ENCODE assay signal across 8 cellular contexts in genomic region chr2:152336854-152337510, GRCh38. TPM values are rescaled to one million over a fixed set of nuclear protein-coding genes. Genes with fewer than 3 reads are reported as not detected.
DNase-seq lines count a peak whose midpoint lies in the region; ATAC-seq and TF ChIP-seq lines count a peak whose summit lies in the region.

No MANE protein-coding gene starts in this region.

- H3K9me3 Mint-ChIP-seq in endothelial cell (ENCODE audit: unreplicated experiment) (no peaks in the 10 kb centered on the region), naive B cell (no peaks in the 10 kb centered on the region)

- peaks cover 21% of the 10 kb centered on the region for H3K4me1 Mint-ChIP-seq in endothelial cell (ENCODE audit: unreplicated experiment)
- peaks cover 13 to 20% (median 16%) of the 10 kb centered on the region in 3 donors for H3K4me1 Mint-ChIP-seq in naive B cell

- peak in 2 of 3 experiments; percentile 5 to 33 for DNase-seq in NCI-H1417 (lab: John Stamatoyannopoulos, UW)
- no peak for DNase-seq in NCI-H1417 treated with DMSO at 0.1 percent for 48 hours (lab: John Stamatoyannopoulos, UW)
- DNase-seq in RPMI7951 (ENCODE audit: low read depth) = peak; percentile 57
- DNase-seq in endothelial cell (ENCODE audit: low spot score) = peak; percentile 5
- no peak for DNase-seq in naive B cell
- DNase-seq in stimulated activated CD8-positive, alpha-beta memory T cell treated with anti-CD3 and anti-CD28 coated beads, Interleukin-4, amount 100 ng/mL, for 48 hours = no peak
- no peak for DNase-seq in activated CD4-positive, CD25-positive, alpha-beta regulatory T cell treated with anti-CD3 and anti-CD28 coated beads, Interleukin-2, amount 50 U/mL, for 72 hours
- no peak for DNase-seq in OCI-M2 (lab: John Stamatoyannopoulos, UW; ENCODE audit: unreplicated experiment)

- H3K27ac Mint-ChIP-seq in endothelial cell (ENCODE audit: unreplicated experiment) (peak overlapping the region; percentile 36), naive B cell (peak overlapping the region in 2 of 6 donors; percentile 86 to 87)

- H3K27me3 Mint-ChIP-seq in endothelial cell (ENCODE audit: unreplicated experiment) (peaks cover 8% of the 10 kb centered on the region), naive B cell (peaks cover 9 to 37% (median 22%) of the 10 kb centered on the region in 3 donors)

- no peak for TF ChIP-seq CTCF in endothelial cell (IDR thresholded peaks at IDR 0.05; ENCODE audit: unreplicated experiment)

- no peak for ATAC-seq in naive B cell (ENCODE audit: low read depth in 2 of 2)

- H3K4me3 Mint-ChIP-seq in endothelial cell (ENCODE audit: unreplicated experiment) (peak overlapping the region; percentile 99), naive B cell (peak overlapping the region; percentile 78 to 92 (median 88))

- no peaks in the 10 kb centered on the region for H3K36me3 Mint-ChIP-seq in endothelial cell (ENCODE audit: low read depth, unreplicated experiment)
- H3K36me3 Mint-ChIP-seq in naive B cell = no peaks in the 10 kb centered on the region

RNA-seq across cellular contexts. Expression of gene FMNL2, which starts 2.0 kb away (rescaled TPM):
- 41.3 and 51.7 TPM in 2 replicates for total RNA-seq in RPMI7951 (2014; rRNA removed; shearing (Covaris generic))
- 41.7 TPM for total RNA-seq in endothelial cell (ENCODE audit: unreplicated experiment)
- polyA plus RNA-seq in naive B cell (ENCODE audit: low read depth in 6 of 6) = 1 to 10 TPM in 1 of 6 donors, under 1 TPM in 5; 0.08 to 1.4 (median 0.61) TPM

Comparison
In these comparisons a context has a peak if more than half of its experiments do, and no peak if none do; other contexts are left out.
1. DNase-seq: peak in NCI-H1417 (2 of 3), RPMI7951 (single experiment) and endothelial cell (single experiment); none in NCI-H1417 treated with DMSO at 0.1 percent for 48 hours (single experiment), naive B cell (single experiment), stimulated activated CD8-positive, alpha-beta memory T cell treated with anti-CD3 and anti-CD28 coated beads, Interleukin-4, amount 100 ng/mL, for 48 hours (single experiment), activated CD4-positive, CD25-positive, alpha-beta regulatory T cell treated with anti-CD3 and anti-CD28 coated beads, Interleukin-2, amount 50 U/mL, for 72 hours (single experiment) and OCI-M2 (single experiment).